21 cellular contexts compared by ENCODE assay signal in the genomic region with DNA sequence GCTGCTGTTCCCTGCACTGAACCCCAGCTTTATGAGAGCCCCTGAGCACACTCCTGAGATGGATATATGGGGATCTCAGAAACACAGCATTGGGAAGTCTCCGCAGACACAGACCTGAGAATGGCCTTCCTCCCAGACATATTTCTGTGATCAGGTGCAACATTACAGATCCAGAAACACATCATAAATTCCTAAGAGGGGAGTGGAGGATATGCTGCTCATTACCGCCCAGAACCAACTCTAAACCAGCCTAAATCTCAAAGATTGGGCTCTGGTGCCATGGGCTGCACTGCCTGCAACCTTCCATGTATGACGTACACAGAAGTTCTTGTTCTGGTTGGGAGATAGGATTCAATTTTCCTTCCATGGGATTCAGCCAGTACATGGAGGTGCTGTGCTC.
DNase-seq lines count a peak whose midpoint lies in the region; FAIRE-seq and TF ChIP-seq lines count a peak whose summit lies in the region.
"Had no signal": no experiment of that assay in that cellular context is flagged by ENCODE, and none has a peak within 500 bp of the region (broad histone marks: within the 10 kb centered on the region; RNA-seq: fewer than 3 reads in every experiment).

No MANE protein-coding gene starts in this region.

- H3K4me1 Mint-ChIP-seq in neural progenitor cell, result peaks cover 16% of the 10 kb centered on the region
- H3K4me1 Mint-ChIP-seq in activated T-helper 1 cell treated with anti-CD3 and anti-CD28 coated beads, Interleukin-12 subunit alpha, Interleukin-12 subunit beta, Interleukin-2, Interleukin-4 antibody, amounts not matched to agents 30 ng/mL and 10 ng/mL and 1 ng/mL, durations not matched to agents 14 hours and 24 hours and 36 hours (ENCODE audit: low read depth), result peaks cover 6% of the 10 kb centered on the region
- H3K4me1 Mint-ChIP-seq: B cell, CD14-positive monocyte had no signal

- FAIRE-seq in H1 (lab: Jason Lieb, UNC), result no peak
- FAIRE-seq: D721Med had no signal

- no peak overlapping the region for H2BK20ac ChIP-seq in H1 (ENCODE audit: low read length)

- no peaks in the 10 kb centered on the region for H3K27me3 ChIP-seq in AG04450 (ENCODE audit: control insufficient read depth, insufficient read depth, low read length)
- H3K27me3 ChIP-seq in H1 (replicated peaks in 1 of 4; ENCODE audit: control insufficient read depth in 3 of 4, extremely low read depth in 1 of 4, insufficient read depth in 3 of 4, low read length in 3 of 4), result no peaks in the 10 kb centered on the region
- no peaks in the 10 kb centered on the region for H3K27me3 ChIP-seq in mesendoderm (ENCODE audit: insufficient read depth, low read length, poor library complexity)
- H3K27me3 ChIP-seq in neural progenitor cell, result no peaks in the 10 kb centered on the region

- H3K27ac ChIP-seq in AG04450 (ENCODE audit: low read depth, low read length) (peak overlapping the region; percentile 31), H1 (ENCODE audit: low read depth, low read length) (no peak overlapping the region), mesendoderm (ENCODE audit: low read depth, low read length) (no peak overlapping the region), neural progenitor cell (no peak overlapping the region)

- H3K9ac ChIP-seq in H1 (replicated peaks in 1 of 4; ENCODE audit: extremely low read depth in 1 of 4, low read depth in 3 of 4, low read length in 3 of 4), result no peak overlapping the region
- H3K9ac ChIP-seq in mesendoderm (ENCODE audit: low read length), result no peak overlapping the region
- H3K9ac ChIP-seq in neural progenitor cell, result no peak overlapping the region

- no peak for TF ChIP-seq EP300 in H1 (IDR thresholded peaks at IDR 0.05; ENCODE audit: borderline replicate concordance in 1 of 2, low read depth in 2 of 2, low read length in 2 of 2)

- no peak overlapping the region for H4K91ac ChIP-seq in H1 (replicated peaks; ENCODE audit: insufficient read length, low read length)

- no peak overlapping the region for H3K14ac ChIP-seq in H1 (ENCODE audit: insufficient read length)

- no peak overlapping the region for H3K27ac Mint-ChIP-seq in neural progenitor cell
- H3K27ac Mint-ChIP-seq in activated T-helper 1 cell treated with anti-CD3 and anti-CD28 coated beads, Interleukin-12 subunit alpha, Interleukin-12 subunit beta, Interleukin-2, Interleukin-4 antibody, amounts not matched to agents 30 ng/mL and 10 ng/mL and 1 ng/mL, durations not matched to agents 14 hours and 24 hours and 36 hours, result no peak overlapping the region
- H3K27ac Mint-ChIP-seq: B cell, GM23338 had no signal

- H3K4me3 ChIP-seq in AG04450 (ENCODE audit: low read depth, low read length) (no peak overlapping the region), H1 (ENCODE audit: extremely low read depth in 1 of 4, insufficient read depth in 2 of 4, low read depth in 3 of 4, low read length in 4 of 4) (no peak overlapping the region), mesendoderm (ENCODE audit: low read length) (no peak overlapping the region), neural progenitor cell (no peak overlapping the region)
- H3K4me3 ChIP-seq: GM23338 had no signal

- POLR2A ChIA-PET in AG04450 (lab: Yijun Ruan, JAX) (no interaction called here), H1 (lab: Charles Lee; ENCODE audit: partially characterized antibody) (no interaction called here)

- H4K20me1 ChIP-seq in H1 (replicated peaks in 1 of 2; ENCODE audit: control insufficient read depth in 1 of 2, insufficient read depth in 2 of 2, low read length in 2 of 2), result no peaks in the 10 kb centered on the region
- H4K20me1 ChIP-seq in neural progenitor cell (ENCODE audit: low read depth), result no peaks in the 10 kb centered on the region

- H3K4me1 ChIP-seq in H1 (replicated peaks in 1 of 4; ENCODE audit: control insufficient read depth in 3 of 4, insufficient read depth in 4 of 4, low read length in 3 of 4), result no peaks in the 10 kb centered on the region; a peak in 1 of 7 replicates
- H3K4me1 ChIP-seq in mesendoderm (ENCODE audit: control insufficient read depth, low read depth, low read length), result no peaks in the 10 kb centered on the region
- peaks cover 15% of the 10 kb centered on the region for H3K4me1 ChIP-seq in neural progenitor cell

- H3K56ac ChIP-seq in H1 (replicated peaks; ENCODE audit: insufficient read length, low read depth, low read length) (no peak overlapping the region), mesendoderm (ENCODE audit: low read length) (no peak overlapping the region)

- H2BK120ac ChIP-seq in H1 (replicated peaks; ENCODE audit: low read depth, low read length) (no peak overlapping the region), mesendoderm (ENCODE audit: low read depth, low read length) (no peak overlapping the region)

- H3K79me2 ChIP-seq in H1 (ENCODE audit: control insufficient read depth in 1 of 2, insufficient read depth in 2 of 2, low read length in 2 of 2), result no peaks in the 10 kb centered on the region
- H3K79me2 ChIP-seq in mesendoderm (ENCODE audit: control insufficient read depth, insufficient read depth, low read length), result no peaks in the 10 kb centered on the region
- H3K79me2 ChIP-seq in neural progenitor cell (ENCODE audit: low read depth), result no peaks in the 10 kb centered on the region

- H2AK5ac ChIP-seq in H1 (ENCODE audit: low read depth, low read length) (no peak overlapping the region), mesendoderm (ENCODE audit: low read length) (peak overlapping the region; percentile 38)

- H2AFZ ChIP-seq in H1 (ENCODE audit: low read length), result no peak overlapping the region
- H2AFZ ChIP-seq in neural progenitor cell (replicated peaks), result no peak overlapping the region
- H2AFZ ChIP-seq: GM23338 had no signal

- H3K23me2 ChIP-seq in H1 (ENCODE audit: low read depth, low read length), result no peaks in the 10 kb centered on the region

- H3K23ac ChIP-seq in H1 (ENCODE audit: insufficient read length) (no peak overlapping the region), mesendoderm (ENCODE audit: low read length) (no peak overlapping the region)

- no peak overlapping the region for H2BK12ac ChIP-seq in H1 (ENCODE audit: low read depth, low read length)

- TF ChIP-seq POLR2A in H1 (IDR thresholded peaks at IDR 0.05; ENCODE audit: control extremely low read depth in 1 of 2, low read depth in 2 of 2, low read length in 2 of 2), result no peak

- no peak overlapping the region for H3K4me2 ChIP-seq in H1 (ENCODE audit: insufficient read depth in 1 of 2, low read depth in 2 of 2, low read length in 2 of 2)
- H3K4me2 ChIP-seq in mesendoderm (ENCODE audit: low read length), result no peak overlapping the region
- no peak overlapping the region for H3K4me2 ChIP-seq in neural progenitor cell
- H3K4me2 ChIP-seq: GM23338 had no signal

- no peak overlapping the region for H2BK5ac ChIP-seq in H1 (ENCODE audit: low read depth, low read length)
- H2BK5ac ChIP-seq in mesendoderm (ENCODE audit: low read length), result no peak overlapping the region

- H3K36me3 Mint-ChIP-seq in neural progenitor cell, result no peaks in the 10 kb centered on the region
- no peaks in the 10 kb centered on the region for H3K36me3 Mint-ChIP-seq in activated T-helper 1 cell treated with anti-CD3 and anti-CD28 coated beads, Interleukin-12 subunit alpha, Interleukin-12 subunit beta, Interleukin-2, Interleukin-4 antibody, amounts not matched to agents 30 ng/mL and 10 ng/mL and 1 ng/mL, durations not matched to agents 14 hours and 24 hours and 36 hours (ENCODE audit: low read depth)
- H3K36me3 Mint-ChIP-seq: CD14-positive monocyte had no signal

- H3K9me3 Mint-ChIP-seq in neural progenitor cell, result peaks cover 2% of the 10 kb centered on the region
- no peaks in the 10 kb centered on the region for H3K9me3 Mint-ChIP-seq in activated T-helper 1 cell treated with anti-CD3 and anti-CD28 coated beads, Interleukin-12 subunit alpha, Interleukin-12 subunit beta, Interleukin-2, Interleukin-4 antibody, amounts not matched to agents 30 ng/mL and 10 ng/mL and 1 ng/mL, durations not matched to agents 14 hours and 24 hours and 36 hours
- H3K9me3 Mint-ChIP-seq: GM23338 had no signal

- H3K18ac ChIP-seq in H1 (ENCODE audit: extremely low read depth, low read length) (no peak overlapping the region), mesendoderm (ENCODE audit: low read length) (no peak overlapping the region)

- CTCF ChIA-PET in AG04450 (lab: Charles Lee), result interaction anchor here (1.8 kb wide), 1 partner anchor 38 kb away, joined by 7 read pairs; no protein-coding TSS in a partner anchor
- CTCF ChIA-PET in H1 (lab: Charles Lee; ENCODE audit: partially characterized antibody), result interaction anchor here (0.7 to 3.1 kb wide), 17 partner anchors 8 to 280 kb away, joined by 3 to 22 read pairs (median 4); a partner anchor contains a TSS

- H3K36me3 ChIP-seq in H1 (ENCODE audit: control insufficient read depth in 2 of 4, insufficient read depth in 4 of 4, low read length in 3 of 4) (no peaks in the 10 kb centered on the region), mesendoderm (ENCODE audit: control insufficient read depth, insufficient read depth, low read length) (no peaks in the 10 kb centered on the region), neural progenitor cell (no peaks in the 10 kb centered on the region)

- no peak overlapping the region for H3K4me3 Mint-ChIP-seq in neural progenitor cell
- no peak overlapping the region for H3K4me3 Mint-ChIP-seq in activated T-helper 1 cell treated with anti-CD3 and anti-CD28 coated beads, Interleukin-12 subunit alpha, Interleukin-12 subunit beta, Interleukin-2, Interleukin-4 antibody, amounts not matched to agents 30 ng/mL and 10 ng/mL and 1 ng/mL, durations not matched to agents 14 hours and 24 hours and 36 hours
- H3K4me3 Mint-ChIP-seq: B cell, CD14-positive monocyte, GM23338 had no signal

- H3K9me3 ChIP-seq in AG04450 (ENCODE audit: control insufficient read depth, insufficient read depth, low read length) (no peaks in the 10 kb centered on the region), H1 (ENCODE audit: insufficient read depth in 2 of 2, low read depth in 1 of 2, low read length in 1 of 2) (no peaks in the 10 kb centered on the region), neural progenitor cell (ENCODE audit: low read depth) (no peaks in the 10 kb centered on the region)

- no peak overlapping the region for H4K5ac ChIP-seq in H1 (ENCODE audit: insufficient read length, low read depth, low read length)
- no peak overlapping the region for H4K5ac ChIP-seq in mesendoderm (ENCODE audit: low read length)

- no peak overlapping the region for H3K4ac ChIP-seq in H1 (replicated peaks; ENCODE audit: insufficient read length, low read depth, low read length)
- H3K4ac ChIP-seq in mesendoderm (ENCODE audit: low read depth, low read length), result no peak overlapping the region

- H3K79me1 ChIP-seq in H1 (ENCODE audit: low read depth, low read length), result no peaks in the 10 kb centered on the region
- no peaks in the 10 kb centered on the region for H3K79me1 ChIP-seq in mesendoderm (ENCODE audit: low read length)

- H3F3A ChIP-seq in neural progenitor cell (ENCODE audit: low read depth), result peaks cover 12% of the 10 kb centered on the region

- H4K8ac ChIP-seq in H1 (ENCODE audit: extremely low read depth, insufficient read depth, low read length) (no peak overlapping the region), mesendoderm (ENCODE audit: low read depth, low read length) (no peak overlapping the region)

- no peak for DNase-seq in AG04450 (ENCODE audit: low read depth, low spot score)
- DNase-seq in H1 (ENCODE audit: low read depth in 1 of 2, low spot score in 2 of 2), result no peak
- no peak for DNase-seq in mesendoderm
- DNase-seq in neural progenitor cell (ENCODE audit: low spot score), result peak; percentile 0
- no peak for DNase-seq in NCI-H2171 treated with DMSO at 0.1 percent for 48 hours (lab: John Stamatoyannopoulos, UW)
- no peak for DNase-seq in OCI-M2 (lab: John Stamatoyannopoulos, UW; ENCODE audit: unreplicated experiment)
- no peak for DNase-seq in activated T-helper 1 cell treated with anti-CD3 and anti-CD28 coated beads, Interleukin-12 subunit alpha, Interleukin-12 subunit beta, Interleukin-2, Interleukin-4 antibody, amounts not matched to agents 30 ng/mL and 10 ng/mL and 1 ng/mL, durations not matched to agents 14 hours and 24 hours and 36 hours (ENCODE audit: low spot score)
- DNase-seq in cerebellum (ENCODE audit: low spot score), result no peak
- DNase-seq: 8988T, GF-D8, NCI-H1694, NCI-H2081, NCI-H2171, NCI-H446, OCI-M1, RPMI8226, SIG-M5 had no signal

- intact Hi-C loops in activated T-helper 1 cell treated with anti-CD3 and anti-CD28 coated beads, Interleukin-12 subunit alpha, Interleukin-12 subunit beta, Interleukin-2, Interleukin-4 antibody, amounts not matched to agents 30 ng/mL and 10 ng/mL and 1 ng/mL, durations not matched to agents 14 hours and 24 hours and 36 hours (cut with micrococcal nuclease), result no loop called here

- TF ChIP-seq CTCF in AG04450 (IDR thresholded peaks at IDR 0.05; ENCODE audit: low read depth, low read length) (no peak), H1 (IDR thresholded peaks at IDR 0.05; ENCODE audit: control extremely low read depth in 1 of 3, insufficient read depth in 1 of 3, low read depth in 1 of 3, low read length in 3 of 3) (no peak), neural progenitor cell (IDR thresholded peaks at IDR 0.05) (no peak)

- 0 out of 2 replicates have a peak overlapping the region, but pooled peaks have one; percentile 10 for H2BK15ac ChIP-seq in H1 (ENCODE audit: low read length)
- no peak overlapping the region for H2BK15ac ChIP-seq in mesendoderm (replicated peaks; ENCODE audit: low read depth)

- no peak for TF ChIP-seq RAD21 in H1 (IDR thresholded peaks at IDR 0.05 in 1 of 2, conservative IDR thresholded peaks at IDR 0.05 in 1 of 2; ENCODE audit: low read depth in 2 of 2, low read length in 2 of 2)

- WGBS in H1 (ENCODE audit: extremely low coverage in 1 of 2, insufficient coverage in 1 of 2, insufficient read length in 1 of 2, insufficient replicate concordance in 2 of 2, low coverage in 1 of 2, low lambda C conversion rate in 2 of 2, missing lambda C conversion rate in 1 of 2), 2 experiments, result 89% methylated on average over 3 of the region's 3 CpGs; no CpG with 5 or more reads in 1 of the 2 experiments
- WGBS in mesendoderm (ENCODE audit: extremely low coverage, insufficient coverage, low lambda C conversion rate), result no CpG with 5 or more reads among the region's 3 CpGs

- no peaks in the 10 kb centered on the region for H3K27me3 Mint-ChIP-seq in neural progenitor cell (ENCODE audit: insufficient read depth, low read depth)
- peaks cover 2% of the 10 kb centered on the region for H3K27me3 Mint-ChIP-seq in activated T-helper 1 cell treated with anti-CD3 and anti-CD28 coated beads, Interleukin-12 subunit alpha, Interleukin-12 subunit beta, Interleukin-2, Interleukin-4 antibody, amounts not matched to agents 30 ng/mL and 10 ng/mL and 1 ng/mL, durations not matched to agents 14 hours and 24 hours and 36 hours (ENCODE audit: insufficient read depth)
